Comparison of ENCODE assay signal across 12 cellular contexts in the genomic region with DNA sequence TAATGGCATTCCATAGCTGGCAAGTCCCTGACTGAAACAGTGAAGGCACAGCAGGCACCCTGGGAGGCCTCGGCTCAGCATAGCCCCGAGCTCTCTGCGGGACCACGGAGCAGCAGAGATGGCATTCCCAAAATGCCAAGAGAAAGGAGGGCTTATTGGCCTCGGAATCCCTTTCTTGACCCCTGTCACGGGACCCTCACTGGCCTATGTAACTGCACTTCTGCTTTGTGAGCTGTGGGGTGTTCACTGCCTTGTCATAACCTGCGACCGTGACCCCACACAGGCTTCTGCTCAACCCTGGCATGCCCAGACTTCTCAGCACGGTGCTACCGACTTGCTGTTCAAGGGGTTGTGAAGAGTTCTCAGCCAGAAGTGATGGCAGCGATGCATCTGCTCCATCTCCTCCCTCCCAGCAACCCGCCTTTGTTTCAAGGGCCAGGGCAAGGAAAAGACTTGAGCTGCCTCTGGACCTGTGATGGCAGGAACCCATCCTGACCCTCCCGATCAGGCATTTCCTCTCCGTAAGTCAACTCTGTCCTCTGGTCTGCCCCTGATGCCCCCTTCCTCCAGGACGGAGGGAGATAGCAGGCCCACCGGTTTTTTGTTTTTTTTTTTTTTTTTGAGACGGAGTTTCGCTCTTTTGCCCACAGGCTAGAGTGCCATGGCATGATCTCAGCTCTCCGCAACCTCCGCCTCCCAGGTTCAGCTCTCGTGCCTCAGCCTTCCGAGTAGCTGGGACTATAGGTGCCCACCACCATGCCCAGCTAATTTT. TPM values are rescaled to one million over a fixed set of nuclear protein-coding genes. Genes with fewer than 3 reads are reported as not detected.
A peak's percentile ranks its signal among the peaks of the same experiment; 100 is the strongest.
DNase-seq lines count a peak whose midpoint lies in the region; ATAC-seq and TF ChIP-seq lines count a peak whose summit lies in the region.
"Had no signal": no experiment of that assay in that cellular context is flagged by ENCODE, and none has a peak within 500 bp of the region (broad histone marks: within the 10 kb centered on the region; RNA-seq: fewer than 3 reads in every experiment).

No MANE protein-coding gene starts in this region.

- H3K4me3 Mint-ChIP-seq in stimulated activated effector memory CD8-positive, alpha-beta T cell treated with anti-CD3 and anti-CD28 coated beads, Interleukin-12 subunit alpha, Interleukin-12 subunit beta, amount 100 ng/mL, for 72 hours = no peak overlapping the region
- H3K4me3 Mint-ChIP-seq: activated naive CD8-positive, alpha-beta T cell treated with anti-CD3 and anti-CD28 coated beads, Interleukin-2, amount 10 ng/mL, durations not matched to agents 7 days and 5 days; memory B cell had no signal

- peaks cover 45% of the 10 kb centered on the region for H3K4me1 Mint-ChIP-seq in stimulated activated effector memory CD8-positive, alpha-beta T cell treated with anti-CD3 and anti-CD28 coated beads, Interleukin-12 subunit alpha, Interleukin-12 subunit beta, amount 100 ng/mL, for 72 hours

- TF ChIP-seq CTCF in cardiac muscle cell (IDR thresholded peaks at IDR 0.05; ENCODE audit: low read depth, low read length) (no peak), RWPE1 (conservative IDR thresholded peaks at IDR 0.05; ENCODE audit: low read depth) (no peak)

- H3K27ac Mint-ChIP-seq in stimulated activated effector memory CD8-positive, alpha-beta T cell treated with anti-CD3 and anti-CD28 coated beads, Interleukin-12 subunit alpha, Interleukin-12 subunit beta, amount 100 ng/mL, for 72 hours = peak overlapping the region; percentile 68
- H3K27ac Mint-ChIP-seq: memory B cell had no signal

- H3K9me3 ChIP-seq in cardiac muscle cell (ENCODE audit: low read depth) = no peaks in the 10 kb centered on the region
- H3K9me3 ChIP-seq: SK-N-SH, tibial nerve had no signal

- peaks cover 38% of the 10 kb centered on the region for H3K4me1 ChIP-seq in cardiac muscle cell (ENCODE audit: low read depth)

- no peaks in the 10 kb centered on the region for H3K27me3 ChIP-seq in cardiac muscle cell
- H3K27me3 ChIP-seq: tibial nerve had no signal

- DNase-seq in cardiac muscle cell (ENCODE audit: low read depth in 1 of 2, low spot score in 1 of 2) (no peak), Right ventricle myocardium inferior (ENCODE audit: missing footprints) (no peak), RWPE1 (ENCODE audit: low spot score) (no peak), epithelial cell of prostate (ENCODE audit: low read depth, low spot score) (no peak), NCI-H510A (lab: John Stamatoyannopoulos, UW) (no peak)
- DNase-seq in stimulated activated effector memory CD8-positive, alpha-beta T cell treated with anti-CD3 and anti-CD28 coated beads, Interleukin-12 subunit alpha, Interleukin-12 subunit beta, amount 100 ng/mL, for 72 hours (ENCODE audit: low spot score in 2 of 2) = no peak
- DNase-seq in stimulated activated naive CD4-positive, alpha-beta T cell treated with Interleukin-2 at 50 U/mL for 16 hours (lab: John Stamatoyannopoulos, UW) = no peak
- DNase-seq: activated naive CD8-positive, alpha-beta T cell treated with anti-CD3 and anti-CD28 coated beads, Interleukin-2, amount 10 ng/mL, durations not matched to agents 7 days and 5 days; SK-N-SH had no signal

- no peaks in the 10 kb centered on the region for H3K9me3 Mint-ChIP-seq in stimulated activated effector memory CD8-positive, alpha-beta T cell treated with anti-CD3 and anti-CD28 coated beads, Interleukin-12 subunit alpha, Interleukin-12 subunit beta, amount 100 ng/mL, for 72 hours
- H3K9me3 Mint-ChIP-seq: activated naive CD8-positive, alpha-beta T cell treated with anti-CD3 and anti-CD28 coated beads, Interleukin-2, amount 10 ng/mL, durations not matched to agents 7 days and 5 days; memory B cell had no signal

- H3K27ac ChIP-seq in cardiac muscle cell (peak overlapping the region; percentile 53), RWPE1 (peak overlapping the region; percentile 95), epithelial cell of prostate (peak overlapping the region; percentile 92)

- no peak overlapping the region for H3K4me3 ChIP-seq in cardiac muscle cell
- H3K4me3 ChIP-seq: tibial nerve had no signal

- CTCF ChIA-PET in RWPE1 (lab: Yijun Ruan, JAX) = no interaction called here

- ATAC-seq in Right ventricle myocardium inferior = no peak
- ATAC-seq in stimulated activated effector memory CD8-positive, alpha-beta T cell treated with anti-CD3 and anti-CD28 coated beads, Interleukin-12 subunit alpha, Interleukin-12 subunit beta, amount 100 ng/mL, for 72 hours = no peak
- no peak for ATAC-seq in HG02973 (IDR thresholded peaks at IDR 0.05; ENCODE audit: unreplicated experiment)

- peaks cover 7% of the 10 kb centered on the region for H3K36me3 ChIP-seq in cardiac muscle cell

- peaks cover 66% of the 10 kb centered on the region for H3K36me3 Mint-ChIP-seq in stimulated activated effector memory CD8-positive, alpha-beta T cell treated with anti-CD3 and anti-CD28 coated beads, Interleukin-12 subunit alpha, Interleukin-12 subunit beta, amount 100 ng/mL, for 72 hours
- H3K36me3 Mint-ChIP-seq: activated naive CD8-positive, alpha-beta T cell treated with anti-CD3 and anti-CD28 coated beads, Interleukin-2, amount 10 ng/mL, durations not matched to agents 7 days and 5 days had no signal

- POLR2A ChIA-PET in RWPE1 (lab: Yijun Ruan, JAX; ENCODE audit: low non-redundant PET) = no interaction called here

- intact Hi-C loops in Right ventricle myocardium inferior (cut with DNase I) = no loop called here

RNA-seq across cellular contexts. Expression of gene EHD4, which starts 30.5 kb away (rescaled TPM):
- total RNA-seq in cardiac muscle cell = 42.8 and 56.4 TPM in 2 replicates
- 47.4 and 70.5 TPM in 2 replicates for polyA plus RNA-seq in cardiac muscle cell
- 55.5 TPM for total RNA-seq in Right ventricle myocardium inferior

RNA-seq across cellular contexts. Expression of gene SPTBN5, which starts 48.0 kb away (rescaled TPM):
- total RNA-seq in cardiac muscle cell = 2.1 and 3.0 TPM in 2 replicates
- 0.62 and 0.70 TPM in 2 replicates for polyA plus RNA-seq in cardiac muscle cell
- 3.5 TPM for total RNA-seq in Right ventricle myocardium inferior
